In genomic region chr3:190079173-190079572, GRCh38 we compare ENCODE assay signal across 3 cellular contexts. TPM values are rescaled to one million over a fixed set of nuclear protein-coding genes. Genes with fewer than 3 reads are reported as not detected.
"Had no signal": no experiment of that assay in that cellular context is flagged by ENCODE, and none has a peak within 500 bp of the region (broad histone marks: within the 10 kb centered on the region; RNA-seq: fewer than 3 reads in every experiment).

No MANE protein-coding gene starts in this region.

RNA-seq across cellular contexts. Expression of gene P3H2, which starts 41.5 kb away (rescaled TPM):
- total RNA-seq: naive thymus-derived CD8-positive, alpha-beta T cell; natural killer cell treated with Interleukin-12 subunit alpha and Interleukin-12 subunit beta and Interleukin-15 and Interleukin-18, amount 100 ng/mL, for 72 hours had no signal
- polyA plus RNA-seq: naive thymus-derived CD4-positive, alpha-beta T cell; naive thymus-derived CD8-positive, alpha-beta T cell had no signal
